1 cellular context compared by ENCODE assay signal in the genomic region with DNA sequence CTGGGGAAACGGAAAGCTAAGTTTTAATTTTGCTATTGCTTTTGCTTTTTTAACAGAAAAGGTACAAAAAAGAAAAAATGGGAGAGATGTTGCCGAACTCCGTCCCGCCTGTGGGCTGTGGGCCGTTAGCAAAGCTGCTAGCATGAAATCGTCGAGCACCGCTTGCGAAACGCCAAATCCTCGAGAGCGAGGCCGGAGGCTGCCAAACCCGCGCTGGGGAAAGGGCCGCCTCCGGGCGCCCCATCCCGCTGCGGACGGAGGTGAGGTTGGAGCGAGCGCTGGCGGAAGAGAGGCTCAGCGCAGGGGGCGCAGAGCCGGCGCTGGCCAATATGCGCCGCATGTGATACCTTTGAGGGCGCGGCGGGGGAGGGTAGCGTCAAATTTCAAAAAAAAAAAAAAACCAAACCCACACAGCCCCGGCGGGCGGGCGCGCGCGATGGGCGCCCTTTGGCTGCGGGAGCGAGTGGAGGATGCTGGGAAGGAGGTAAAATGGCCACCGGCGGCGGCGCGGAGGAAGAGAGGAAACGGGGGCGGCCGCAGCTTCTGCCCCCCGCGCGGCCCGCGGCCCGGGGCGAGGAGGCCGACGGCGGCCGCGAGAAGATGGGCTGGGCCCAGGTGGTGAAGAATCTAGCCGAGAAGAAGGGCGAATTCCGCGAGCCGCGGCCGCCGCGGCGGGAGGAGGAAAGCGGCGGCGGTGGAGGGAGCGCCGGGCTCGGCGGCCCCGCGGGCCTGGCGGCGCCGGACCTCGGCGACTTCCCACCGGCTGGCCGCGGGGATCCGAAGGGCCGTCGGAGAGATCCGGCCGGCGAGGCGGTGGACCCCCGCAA.
A peak's percentile ranks its signal among the peaks of the same experiment; 100 is the strongest.
TF ChIP-seq lines count a peak whose summit lies in the region.

A gene with protein sequence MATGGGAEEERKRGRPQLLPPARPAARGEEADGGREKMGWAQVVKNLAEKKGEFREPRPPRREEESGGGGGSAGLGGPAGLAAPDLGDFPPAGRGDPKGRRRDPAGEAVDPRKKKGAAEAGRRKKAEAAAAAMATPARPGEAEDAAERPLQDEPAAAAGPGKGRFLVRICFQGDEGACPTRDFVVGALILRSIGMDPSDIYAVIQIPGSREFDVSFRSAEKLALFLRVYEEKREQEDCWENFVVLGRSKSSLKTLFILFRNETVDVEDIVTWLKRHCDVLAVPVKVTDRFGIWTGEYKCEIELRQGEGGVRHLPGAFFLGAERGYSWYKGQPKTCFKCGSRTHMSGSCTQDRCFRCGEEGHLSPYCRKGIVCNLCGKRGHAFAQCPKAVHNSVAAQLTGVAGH (plus strand): TSS at position 473 of the 827 bp plus-strand sequence. CDS start 17 bp downstream, at position 490.

TF ChIP-seq in HepG2, 621 proteins besides CTCF, POLR2A, EP300 and RAD21 (continued from another document and continues in another):
- TF ChIP-seq, protein P1, sequence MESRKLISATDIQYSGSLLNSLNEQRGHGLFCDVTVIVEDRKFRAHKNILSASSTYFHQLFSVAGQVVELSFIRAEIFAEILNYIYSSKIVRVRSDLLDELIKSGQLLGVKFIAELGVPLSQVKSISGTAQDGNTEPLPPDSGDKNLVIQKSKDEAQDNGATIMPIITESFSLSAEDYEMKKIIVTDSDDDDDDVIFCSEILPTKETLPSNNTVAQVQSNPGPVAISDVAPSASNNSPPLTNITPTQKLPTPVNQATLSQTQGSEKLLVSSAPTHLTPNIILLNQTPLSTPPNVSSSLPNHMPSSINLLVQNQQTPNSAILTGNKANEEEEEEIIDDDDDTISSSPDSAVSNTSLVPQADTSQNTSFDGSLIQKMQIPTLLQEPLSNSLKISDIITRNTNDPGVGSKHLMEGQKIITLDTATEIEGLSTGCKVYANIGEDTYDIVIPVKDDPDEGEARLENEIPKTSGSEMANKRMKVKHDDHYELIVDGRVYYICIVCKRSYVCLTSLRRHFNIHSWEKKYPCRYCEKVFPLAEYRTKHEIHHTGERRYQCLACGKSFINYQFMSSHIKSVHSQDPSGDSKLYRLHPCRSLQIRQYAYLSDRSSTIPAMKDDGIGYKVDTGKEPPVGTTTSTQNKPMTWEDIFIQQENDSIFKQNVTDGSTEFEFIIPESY (CRISPR knock-in tag; IDR thresholded peaks at IDR 0.05), result peak; percentile 81
- TF ChIP-seq RCOR2 (CRISPR knock-in tag; IDR thresholded peaks at IDR 0.05), result peak; percentile 93
- TF ChIP-seq ZNF556 (CRISPR knock-in tag; IDR thresholded peaks at IDR 0.05; ENCODE audit: borderline replicate concordance), result peak; percentile 94
- peak; percentile 88 for TF ChIP-seq THAP11 (CRISPR knock-in tag; IDR thresholded peaks at IDR 0.05)
- TF ChIP-seq ARNTL (CRISPR knock-in tag; IDR thresholded peaks at IDR 0.05), result peak; percentile 94
- TF ChIP-seq ZNF292 (CRISPR knock-in tag; IDR thresholded peaks at IDR 0.05; ENCODE audit: borderline replicate concordance, low read depth), result peak; percentile 98
- TF ChIP-seq, protein P2, sequence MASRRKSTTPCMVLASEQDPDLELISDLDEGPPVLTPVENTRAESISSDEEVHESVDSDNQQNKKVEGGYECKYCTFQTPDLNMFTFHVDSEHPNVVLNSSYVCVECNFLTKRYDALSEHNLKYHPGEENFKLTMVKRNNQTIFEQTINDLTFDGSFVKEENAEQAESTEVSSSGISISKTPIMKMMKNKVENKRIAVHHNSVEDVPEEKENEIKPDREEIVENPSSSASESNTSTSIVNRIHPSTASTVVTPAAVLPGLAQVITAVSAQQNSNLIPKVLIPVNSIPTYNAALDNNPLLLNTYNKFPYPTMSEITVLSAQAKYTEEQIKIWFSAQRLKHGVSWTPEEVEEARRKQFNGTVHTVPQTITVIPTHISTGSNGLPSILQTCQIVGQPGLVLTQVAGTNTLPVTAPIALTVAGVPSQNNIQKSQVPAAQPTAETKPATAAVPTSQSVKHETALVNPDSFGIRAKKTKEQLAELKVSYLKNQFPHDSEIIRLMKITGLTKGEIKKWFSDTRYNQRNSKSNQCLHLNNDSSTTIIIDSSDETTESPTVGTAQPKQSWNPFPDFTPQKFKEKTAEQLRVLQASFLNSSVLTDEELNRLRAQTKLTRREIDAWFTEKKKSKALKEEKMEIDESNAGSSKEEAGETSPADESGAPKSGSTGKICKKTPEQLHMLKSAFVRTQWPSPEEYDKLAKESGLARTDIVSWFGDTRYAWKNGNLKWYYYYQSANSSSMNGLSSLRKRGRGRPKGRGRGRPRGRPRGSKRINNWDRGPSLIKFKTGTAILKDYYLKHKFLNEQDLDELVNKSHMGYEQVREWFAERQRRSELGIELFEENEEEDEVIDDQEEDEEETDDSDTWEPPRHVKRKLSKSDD (CRISPR knock-in tag; IDR thresholded peaks at IDR 0.05; ENCODE audit: low read depth), result peak; percentile 45
- TF ChIP-seq, protein P3, sequence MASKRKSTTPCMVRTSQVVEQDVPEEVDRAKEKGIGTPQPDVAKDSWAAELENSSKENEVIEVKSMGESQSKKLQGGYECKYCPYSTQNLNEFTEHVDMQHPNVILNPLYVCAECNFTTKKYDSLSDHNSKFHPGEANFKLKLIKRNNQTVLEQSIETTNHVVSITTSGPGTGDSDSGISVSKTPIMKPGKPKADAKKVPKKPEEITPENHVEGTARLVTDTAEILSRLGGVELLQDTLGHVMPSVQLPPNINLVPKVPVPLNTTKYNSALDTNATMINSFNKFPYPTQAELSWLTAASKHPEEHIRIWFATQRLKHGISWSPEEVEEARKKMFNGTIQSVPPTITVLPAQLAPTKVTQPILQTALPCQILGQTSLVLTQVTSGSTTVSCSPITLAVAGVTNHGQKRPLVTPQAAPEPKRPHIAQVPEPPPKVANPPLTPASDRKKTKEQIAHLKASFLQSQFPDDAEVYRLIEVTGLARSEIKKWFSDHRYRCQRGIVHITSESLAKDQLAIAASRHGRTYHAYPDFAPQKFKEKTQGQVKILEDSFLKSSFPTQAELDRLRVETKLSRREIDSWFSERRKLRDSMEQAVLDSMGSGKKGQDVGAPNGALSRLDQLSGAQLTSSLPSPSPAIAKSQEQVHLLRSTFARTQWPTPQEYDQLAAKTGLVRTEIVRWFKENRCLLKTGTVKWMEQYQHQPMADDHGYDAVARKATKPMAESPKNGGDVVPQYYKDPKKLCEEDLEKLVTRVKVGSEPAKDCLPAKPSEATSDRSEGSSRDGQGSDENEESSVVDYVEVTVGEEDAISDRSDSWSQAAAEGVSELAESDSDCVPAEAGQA (IDR thresholded peaks at IDR 0.05; ENCODE audit: low read depth), result peak; percentile 79; the same call in 1 of the 2 replicates
- TF ChIP-seq, protein P3 (CRISPR knock-in tag; IDR thresholded peaks at IDR 0.05; ENCODE audit: borderline replicate concordance), result peak; percentile 96
- peak; percentile 73; the same call in 1 of the 3 replicates for TF ChIP-seq MXI1 (IDR thresholded peaks at IDR 0.05; ENCODE audit: borderline replicate concordance, low read depth, low read length)
- TF ChIP-seq MTA1 (CRISPR knock-in tag; IDR thresholded peaks at IDR 0.05; ENCODE audit: borderline replicate concordance), result peak; percentile 93; the same call in 1 of the 2 replicates
- TF ChIP-seq ATF1 (CRISPR knock-in tag; IDR thresholded peaks at IDR 0.05), result peak; percentile 83
- TF ChIP-seq SCMH1 (CRISPR knock-in tag; IDR thresholded peaks at IDR 0.05; ENCODE audit: borderline replicate concordance), result no peak
- TF ChIP-seq, protein P4, sequence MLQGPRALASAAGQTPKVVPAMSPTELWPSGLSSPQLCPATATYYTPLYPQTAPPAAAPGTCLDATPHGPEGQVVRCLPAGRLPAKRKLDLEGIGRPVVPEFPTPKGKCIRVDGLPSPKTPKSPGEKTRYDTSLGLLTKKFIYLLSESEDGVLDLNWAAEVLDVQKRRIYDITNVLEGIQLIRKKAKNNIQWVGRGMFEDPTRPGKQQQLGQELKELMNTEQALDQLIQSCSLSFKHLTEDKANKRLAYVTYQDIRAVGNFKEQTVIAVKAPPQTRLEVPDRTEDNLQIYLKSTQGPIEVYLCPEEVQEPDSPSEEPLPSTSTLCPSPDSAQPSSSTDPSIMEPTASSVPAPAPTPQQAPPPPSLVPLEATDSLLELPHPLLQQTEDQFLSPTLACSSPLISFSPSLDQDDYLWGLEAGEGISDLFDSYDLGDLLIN (CRISPR knock-in tag; IDR thresholded peaks at IDR 0.05; ENCODE audit: borderline replicate concordance), result peak; percentile 98; the same call in 1 of the 2 replicates
- peak; percentile 88; the same call in 1 of the 2 replicates for TF ChIP-seq CAMTA2 (CRISPR knock-in tag; IDR thresholded peaks at IDR 0.05; ENCODE audit: borderline replicate concordance)
- TF ChIP-seq, protein P5, sequence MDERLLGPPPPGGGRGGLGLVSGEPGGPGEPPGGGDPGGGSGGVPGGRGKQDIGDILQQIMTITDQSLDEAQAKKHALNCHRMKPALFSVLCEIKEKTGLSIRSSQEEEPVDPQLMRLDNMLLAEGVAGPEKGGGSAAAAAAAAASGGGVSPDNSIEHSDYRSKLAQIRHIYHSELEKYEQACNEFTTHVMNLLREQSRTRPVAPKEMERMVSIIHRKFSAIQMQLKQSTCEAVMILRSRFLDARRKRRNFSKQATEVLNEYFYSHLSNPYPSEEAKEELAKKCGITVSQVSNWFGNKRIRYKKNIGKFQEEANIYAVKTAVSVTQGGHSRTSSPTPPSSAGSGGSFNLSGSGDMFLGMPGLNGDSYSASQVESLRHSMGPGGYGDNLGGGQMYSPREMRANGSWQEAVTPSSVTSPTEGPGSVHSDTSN (CRISPR knock-in tag; IDR thresholded peaks at IDR 0.05), result 0 out of 2 replicates have a peak, but pooled peaks have one; percentile 25
- TF ChIP-seq FOXA3 (CRISPR knock-in tag; IDR thresholded peaks at IDR 0.05), result peak; percentile 90
- TF ChIP-seq, protein P6, sequence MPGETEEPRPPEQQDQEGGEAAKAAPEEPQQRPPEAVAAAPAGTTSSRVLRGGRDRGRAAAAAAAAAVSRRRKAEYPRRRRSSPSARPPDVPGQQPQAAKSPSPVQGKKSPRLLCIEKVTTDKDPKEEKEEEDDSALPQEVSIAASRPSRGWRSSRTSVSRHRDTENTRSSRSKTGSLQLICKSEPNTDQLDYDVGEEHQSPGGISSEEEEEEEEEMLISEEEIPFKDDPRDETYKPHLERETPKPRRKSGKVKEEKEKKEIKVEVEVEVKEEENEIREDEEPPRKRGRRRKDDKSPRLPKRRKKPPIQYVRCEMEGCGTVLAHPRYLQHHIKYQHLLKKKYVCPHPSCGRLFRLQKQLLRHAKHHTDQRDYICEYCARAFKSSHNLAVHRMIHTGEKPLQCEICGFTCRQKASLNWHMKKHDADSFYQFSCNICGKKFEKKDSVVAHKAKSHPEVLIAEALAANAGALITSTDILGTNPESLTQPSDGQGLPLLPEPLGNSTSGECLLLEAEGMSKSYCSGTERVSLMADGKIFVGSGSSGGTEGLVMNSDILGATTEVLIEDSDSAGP (CRISPR knock-in tag; IDR thresholded peaks at IDR 0.05; ENCODE audit: borderline replicate concordance), result peak; percentile 95
- TF ChIP-seq KLF11 (CRISPR knock-in tag; IDR thresholded peaks at IDR 0.05), result peak; percentile 99
- TF ChIP-seq, protein P7, sequence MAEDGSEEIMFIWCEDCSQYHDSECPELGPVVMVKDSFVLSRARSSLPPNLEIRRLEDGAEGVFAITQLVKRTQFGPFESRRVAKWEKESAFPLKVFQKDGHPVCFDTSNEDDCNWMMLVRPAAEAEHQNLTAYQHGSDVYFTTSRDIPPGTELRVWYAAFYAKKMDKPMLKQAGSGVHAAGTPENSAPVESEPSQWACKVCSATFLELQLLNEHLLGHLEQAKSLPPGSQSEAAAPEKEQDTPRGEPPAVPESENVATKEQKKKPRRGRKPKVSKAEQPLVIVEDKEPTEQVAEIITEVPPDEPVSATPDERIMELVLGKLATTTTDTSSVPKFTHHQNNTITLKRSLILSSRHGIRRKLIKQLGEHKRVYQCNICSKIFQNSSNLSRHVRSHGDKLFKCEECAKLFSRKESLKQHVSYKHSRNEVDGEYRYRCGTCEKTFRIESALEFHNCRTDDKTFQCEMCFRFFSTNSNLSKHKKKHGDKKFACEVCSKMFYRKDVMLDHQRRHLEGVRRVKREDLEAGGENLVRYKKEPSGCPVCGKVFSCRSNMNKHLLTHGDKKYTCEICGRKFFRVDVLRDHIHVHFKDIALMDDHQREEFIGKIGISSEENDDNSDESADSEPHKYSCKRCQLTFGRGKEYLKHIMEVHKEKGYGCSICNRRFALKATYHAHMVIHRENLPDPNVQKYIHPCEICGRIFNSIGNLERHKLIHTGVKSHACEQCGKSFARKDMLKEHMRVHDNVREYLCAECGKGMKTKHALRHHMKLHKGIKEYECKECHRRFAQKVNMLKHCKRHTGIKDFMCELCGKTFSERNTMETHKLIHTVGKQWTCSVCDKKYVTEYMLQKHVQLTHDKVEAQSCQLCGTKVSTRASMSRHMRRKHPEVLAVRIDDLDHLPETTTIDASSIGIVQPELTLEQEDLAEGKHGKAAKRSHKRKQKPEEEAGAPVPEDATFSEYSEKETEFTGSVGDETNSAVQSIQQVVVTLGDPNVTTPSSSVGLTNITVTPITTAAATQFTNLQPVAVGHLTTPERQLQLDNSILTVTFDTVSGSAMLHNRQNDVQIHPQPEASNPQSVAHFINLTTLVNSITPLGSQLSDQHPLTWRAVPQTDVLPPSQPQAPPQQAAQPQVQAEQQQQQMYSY (CRISPR knock-in tag; IDR thresholded peaks at IDR 0.05), result peak; percentile 82; the same call in 1 of the 2 replicates
- TF ChIP-seq, protein P8, sequence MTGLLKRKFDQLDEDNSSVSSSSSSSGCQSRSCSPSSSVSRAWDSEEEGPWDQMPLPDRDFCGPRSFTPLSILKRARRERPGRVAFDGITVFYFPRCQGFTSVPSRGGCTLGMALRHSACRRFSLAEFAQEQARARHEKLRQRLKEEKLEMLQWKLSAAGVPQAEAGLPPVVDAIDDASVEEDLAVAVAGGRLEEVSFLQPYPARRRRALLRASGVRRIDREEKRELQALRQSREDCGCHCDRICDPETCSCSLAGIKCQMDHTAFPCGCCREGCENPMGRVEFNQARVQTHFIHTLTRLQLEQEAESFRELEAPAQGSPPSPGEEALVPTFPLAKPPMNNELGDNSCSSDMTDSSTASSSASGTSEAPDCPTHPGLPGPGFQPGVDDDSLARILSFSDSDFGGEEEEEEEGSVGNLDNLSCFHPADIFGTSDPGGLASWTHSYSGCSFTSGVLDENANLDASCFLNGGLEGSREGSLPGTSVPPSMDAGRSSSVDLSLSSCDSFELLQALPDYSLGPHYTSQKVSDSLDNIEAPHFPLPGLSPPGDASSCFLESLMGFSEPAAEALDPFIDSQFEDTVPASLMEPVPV (CRISPR knock-in tag; IDR thresholded peaks at IDR 0.05), result peak; percentile 97
